11 cellular contexts compared by ENCODE assay signal in genomic region chr4:76473186-76473585, GRCh38. TPM values are rescaled to one million over a fixed set of nuclear protein-coding genes. Genes with fewer than 3 reads are reported as not detected.
"Had no signal": no experiment of that assay in that cellular context is flagged by ENCODE, and none has a peak within 500 bp of the region (broad histone marks: within the 10 kb centered on the region; RNA-seq: fewer than 3 reads in every experiment).

No MANE protein-coding gene starts in this region.

- H3K4me1 Mint-ChIP-seq: GM23338 had no signal

- H2AFZ ChIP-seq: GM23248, GM23338 had no signal

- H3K4me3 Mint-ChIP-seq: GM23338, H9, HFFc6 had no signal

- H3K4me2 ChIP-seq: GM23338 had no signal

- H3K4me3 ChIP-seq: GM23248, GM23338, HAP-1 had no signal

- ATAC-seq: GM23338, HCT116 had no signal

- H3K9ac ChIP-seq: GM23248 had no signal

- H3K9me3 ChIP-seq: HAP-1 had no signal

- H3K27ac Mint-ChIP-seq: GM23338, HFFc6 had no signal

- H3K27ac ChIP-seq: GM23248 had no signal

- H3K36me3 ChIP-seq: HAP-1 had no signal

- H3K9me3 Mint-ChIP-seq: HFFc6 had no signal

- DNase-seq: GM23248, GOT3, H7, H9, HCEC 1CT, HFFc6 had no signal

RNA-seq across cellular contexts. Expression of gene CCDC158, which starts 52.2 kb away (rescaled TPM):
- total RNA-seq: GM23248, H1, H4, H7, H9 had no signal
- polyA plus RNA-seq: H1 had no signal
